8 cellular contexts compared by ENCODE assay signal in the genomic region with DNA sequence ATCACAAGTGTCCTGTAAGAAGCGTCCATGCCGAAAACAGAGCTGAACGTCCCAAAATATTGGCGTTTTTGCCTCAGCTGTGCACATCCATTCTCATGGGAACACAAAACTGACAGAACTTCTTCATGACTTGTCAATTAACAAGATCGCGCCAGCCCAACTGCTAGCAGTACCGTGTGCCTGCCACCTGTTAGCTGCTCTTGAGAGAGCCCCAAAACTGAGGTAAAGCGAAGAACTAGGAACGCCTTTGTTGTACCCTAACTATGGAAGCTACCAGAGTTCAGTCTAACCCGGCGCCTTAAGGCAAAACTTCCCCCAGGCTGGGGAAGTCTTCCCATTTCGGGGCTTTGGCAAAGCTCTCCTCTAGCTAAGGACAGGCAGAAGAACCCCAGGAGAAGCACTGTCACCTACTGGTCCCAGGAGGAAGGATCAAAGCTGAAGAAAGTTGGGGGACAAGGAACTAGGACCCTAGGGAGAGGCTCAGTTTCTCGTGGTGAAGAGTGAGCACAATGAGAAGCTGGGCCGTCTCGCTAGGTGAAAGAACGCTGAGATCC. TPM values are rescaled to one million over a fixed set of nuclear protein-coding genes. Genes with fewer than 3 reads are reported as not detected.
A peak's percentile ranks its signal among the peaks of the same experiment; 100 is the strongest.
DNase-seq lines count a peak whose midpoint lies in the region; FAIRE-seq and TF ChIP-seq lines count a peak whose summit lies in the region.

No MANE protein-coding gene starts in this region.

- peaks cover 39% of the 10 kb centered on the region for H3K4me1 Mint-ChIP-seq in activated naive CD4-positive, alpha-beta T cell treated with anti-CD3 and anti-CD28 coated beads, Interleukin-2, amount 50 U/mL, for 24 hours

- peaks cover 47% of the 10 kb centered on the region for H3K79me2 ChIP-seq in hepatocyte

- H4K20me1 ChIP-seq in hepatocyte (ENCODE audit: insufficient read depth, poor library complexity, severe bottlenecking) = peaks cover 2% of the 10 kb centered on the region

- FAIRE-seq in GM12892 (lab: Jason Lieb, UNC) = peak; percentile 75

- no peaks in the 10 kb centered on the region for H3K36me3 Mint-ChIP-seq in activated naive CD4-positive, alpha-beta T cell treated with anti-CD3 and anti-CD28 coated beads, Interleukin-2, amount 50 U/mL, for 24 hours

- peak overlapping the region; percentile 94 for H3K27ac Mint-ChIP-seq in activated naive CD4-positive, alpha-beta T cell treated with anti-CD3 and anti-CD28 coated beads, Interleukin-2, amount 50 U/mL, for 24 hours

- peak overlapping the region; percentile 91 for H3K4me2 ChIP-seq in hepatocyte
- peak overlapping the region; percentile 84 for H3K4me2 ChIP-seq in skeletal muscle satellite cell (ENCODE audit: low read length)

- H2AFZ ChIP-seq in hepatocyte = peak overlapping the region; percentile 83

- no peaks in the 10 kb centered on the region for H3K9me3 ChIP-seq in hepatocyte (ENCODE audit: low read depth)
- H3K9me3 ChIP-seq in skeletal muscle satellite cell (replicated peaks; ENCODE audit: low read length) = no peaks in the 10 kb centered on the region

- H3K9me3 Mint-ChIP-seq in activated naive CD4-positive, alpha-beta T cell treated with anti-CD3 and anti-CD28 coated beads, Interleukin-2, amount 50 U/mL, for 24 hours = no peaks in the 10 kb centered on the region

- H3K36me3 ChIP-seq in hepatocyte (replicated peaks; ENCODE audit: insufficient read depth, low read depth) (no peaks in the 10 kb centered on the region), skeletal muscle satellite cell (ENCODE audit: insufficient read depth, low read length) (no peaks in the 10 kb centered on the region)

- H3K9ac ChIP-seq in skeletal muscle satellite cell (ENCODE audit: low read depth, low read length) = peak overlapping the region; percentile 84

- H3K4me3 ChIP-seq in hepatocyte = peak overlapping the region; percentile 90
- peak overlapping the region; percentile 77 for H3K4me3 ChIP-seq in skeletal muscle satellite cell (ENCODE audit: low read length)

- peak; percentile 40; the same call in 1 of the 2 replicates for TF ChIP-seq CTCF in LNCAP (IDR thresholded peaks at IDR 0.05)
- no peak for TF ChIP-seq CTCF in hepatocyte (IDR thresholded peaks at IDR 0.05; ENCODE audit: poor library complexity)

- peak overlapping the region; percentile 96 for H3K4me3 Mint-ChIP-seq in activated naive CD4-positive, alpha-beta T cell treated with anti-CD3 and anti-CD28 coated beads, Interleukin-2, amount 50 U/mL, for 24 hours

- no peaks in the 10 kb centered on the region for H3K27me3 Mint-ChIP-seq in activated naive CD4-positive, alpha-beta T cell treated with anti-CD3 and anti-CD28 coated beads, Interleukin-2, amount 50 U/mL, for 24 hours

- H3K4me1 ChIP-seq in hepatocyte (ENCODE audit: insufficient read depth) (peaks cover 7% of the 10 kb centered on the region), skeletal muscle satellite cell (ENCODE audit: control insufficient read depth, insufficient read depth, low read length) (peaks cover 12% of the 10 kb centered on the region)

- DNase-seq in AML-193 (lab: John Stamatoyannopoulos, UW) (peak; percentile 25 to 43), GM12892 (ENCODE audit: insufficient read length) (no peak), hepatocyte (ENCODE audit: low spot score) (peak; percentile 32), OCI-M2 (lab: John Stamatoyannopoulos, UW; ENCODE audit: unreplicated experiment) (no peak), HPDE6-E6E7 (ENCODE audit: extremely low spot score) (no peak)

- 2% methylated on average over 16 of the region's 16 CpGs for WGBS in hepatocyte (ENCODE audit: low lambda C conversion rate, missing lambda C conversion rate)

- H3K27ac ChIP-seq in hepatocyte = peak overlapping the region; percentile 92

- H3K9me2 ChIP-seq in hepatocyte (replicated peaks; ENCODE audit: insufficient read depth) = no peaks in the 10 kb centered on the region

- no peak for TF ChIP-seq POLR2A in GM12892 (IDR thresholded peaks at IDR 0.05; ENCODE audit: low read depth, low read length)

- no peaks in the 10 kb centered on the region for H3K27me3 ChIP-seq in hepatocyte
- no peaks in the 10 kb centered on the region for H3K27me3 ChIP-seq in skeletal muscle satellite cell (ENCODE audit: control insufficient read depth, insufficient read depth, low read length)

RNA-seq across cellular contexts. Expression of a gene that starts 0.7 kb away (rescaled TPM):
- polyA plus RNA-seq in GM12892 (2012; ENCODE audit: missing spikeins) = 20.2 TPM
- total RNA-seq in hepatocyte = 13.5 and 19.9 TPM in 2 replicates
- polyA plus RNA-seq in hepatocyte = 4.2 and 6.9 TPM in 2 replicates
- 12.7 and 16.8 TPM in 2 replicates for total RNA-seq in skeletal muscle satellite cell (2012; rRNA removed)

Comparison
In these comparisons a context has a peak if more than half of its experiments do, and no peak if none do; other contexts are left out.
1. DNase-seq: peak in AML-193 (2 of 2) and hepatocyte (single experiment); none in GM12892 (single experiment), OCI-M2 (single experiment) and HPDE6-E6E7 (single experiment).